Comparison of ENCODE assay signal across 24 cellular contexts in genomic region chr10:102945449-102945848, GRCh38.
"Had no signal": no experiment of that assay in that cellular context is flagged by ENCODE, and none has a peak within 500 bp of the region (broad histone marks: within the 10 kb centered on the region; RNA-seq: fewer than 3 reads in every experiment).

No MANE protein-coding gene starts in this region.

- H3K27me3 ChIP-seq: hepatocyte, ovary, upper lobe of right lung had no signal

- H2AFZ ChIP-seq: hepatocyte had no signal

- ATAC-seq: activated T-cell treated with anti-CD3 and anti-CD28 coated beads, Interleukin-2, amount 50 U/mL, for 72 hours; psoas muscle; stimulated activated memory B cell treated with anti-CD40 and anti-IgM and Interleukin-4, amounts not matched to agents 10 μg/mL and 1 μg/mL and 100 μg/mL, for 72 hours; stimulated activated naive CD8-positive, alpha-beta T cell treated with anti-CD3 and anti-CD28 coated beads, Interleukin-15, amount 100 ng/mL, for 72 hours; T-helper 17 cell; upper lobe of right lung had no signal

- H3K4me3 Mint-ChIP-seq: activated B cell treated with CpG ODN at 0.5 μM for 24 hours; activated naive CD8-positive, alpha-beta T cell; activated T-cell treated with anti-CD3 and anti-CD28 coated beads, Interleukin-2, amount 50 U/mL, for 72 hours; nephron; stimulated activated memory B cell treated with anti-CD40 and anti-IgM and Interleukin-4, amounts not matched to agents 10 μg/mL and 1 μg/mL and 100 μg/mL, for 72 hours; stimulated activated naive CD8-positive, alpha-beta T cell treated with anti-CD3 and anti-CD28 coated beads, Interleukin-15, amount 100 ng/mL, for 72 hours; T-helper 17 cell had no signal

- H3K4me1 Mint-ChIP-seq: activated B cell treated with CpG ODN at 0.5 μM for 24 hours; nephron; stimulated activated naive CD8-positive, alpha-beta T cell treated with anti-CD3 and anti-CD28 coated beads, Interleukin-15, amount 100 ng/mL, for 72 hours had no signal

- H3K4me3 ChIP-seq: hepatocyte, ovary, psoas muscle, smooth muscle cell, upper lobe of right lung had no signal

- H3K4me1 ChIP-seq: psoas muscle, upper lobe of right lung had no signal

- H3K36me3 ChIP-seq: ovary, upper lobe of right lung had no signal

- DNase-seq: activated B cell treated with CpG ODN at 0.5 μM for 24 hours; activated naive CD4-positive, alpha-beta T cell; activated T-cell treated with anti-CD3 and anti-CD28 coated beads for 4 hours; activated T-cell treated with anti-CD3 and anti-CD28 coated beads, Interleukin-2, amount 50 U/mL, for 72 hours; anterior cingulate cortex; dermis blood vessel endothelial cell; effector CD4-positive, alpha-beta T cell; islet precursor cell; left ventricle myocardium superior; ovary; psoas muscle; stimulated activated CD4-positive, alpha-beta T cell treated with anti-CD3 and anti-CD28 coated beads, Interleukin-1b, Interleukin-23, amount 100 ng/mL, for 48 hours; stimulated activated CD4-positive, alpha-beta T cell treated with anti-CD3 and anti-CD28 coated beads, Interleukin-4, amount 100 ng/mL, for 4 hours; stimulated activated CD8-positive, alpha-beta memory T cell treated with anti-CD3 and anti-CD28 coated beads, Interleukin-4, amount 100 ng/mL, for 48 hours; stimulated activated naive CD8-positive, alpha-beta T cell treated with anti-CD3 and anti-CD28 coated beads, Interleukin-15, amount 100 ng/mL, for 72 hours; substantia nigra; T-helper 17 cell; T1000; upper lobe of right lung had no signal

- H3K79me2 ChIP-seq: hepatocyte had no signal

- H3K27ac ChIP-seq: hepatocyte, ovary, psoas muscle, upper lobe of right lung had no signal

- H3K27ac Mint-ChIP-seq: activated B cell treated with CpG ODN at 0.5 μM for 24 hours; activated naive CD8-positive, alpha-beta T cell; activated T-cell treated with anti-CD3 and anti-CD28 coated beads, Interleukin-2, amount 50 U/mL, for 72 hours; stimulated activated memory B cell treated with anti-CD40 and anti-IgM and Interleukin-4, amounts not matched to agents 10 μg/mL and 1 μg/mL and 100 μg/mL, for 72 hours; stimulated activated naive CD8-positive, alpha-beta T cell treated with anti-CD3 and anti-CD28 coated beads, Interleukin-15, amount 100 ng/mL, for 72 hours; T-helper 17 cell had no signal

- H3K9me3 ChIP-seq: ovary, psoas muscle, upper lobe of right lung had no signal

- H3K4me2 ChIP-seq: hepatocyte, smooth muscle cell had no signal

- H3K9me3 Mint-ChIP-seq: activated B cell treated with CpG ODN at 0.5 μM for 24 hours; activated T-cell treated with anti-CD3 and anti-CD28 coated beads, Interleukin-2, amount 50 U/mL, for 72 hours; nephron; stimulated activated memory B cell treated with anti-CD40 and anti-IgM and Interleukin-4, amounts not matched to agents 10 μg/mL and 1 μg/mL and 100 μg/mL, for 72 hours; stimulated activated naive CD8-positive, alpha-beta T cell treated with anti-CD3 and anti-CD28 coated beads, Interleukin-15, amount 100 ng/mL, for 72 hours had no signal

- H3K27me3 Mint-ChIP-seq: activated B cell treated with CpG ODN at 0.5 μM for 24 hours; activated naive CD8-positive, alpha-beta T cell; stimulated activated memory B cell treated with anti-CD40 and anti-IgM and Interleukin-4, amounts not matched to agents 10 μg/mL and 1 μg/mL and 100 μg/mL, for 72 hours; stimulated activated naive CD8-positive, alpha-beta T cell treated with anti-CD3 and anti-CD28 coated beads, Interleukin-15, amount 100 ng/mL, for 72 hours; T-helper 17 cell had no signal
